11 cellular contexts compared by ENCODE assay signal in the genomic region with DNA sequence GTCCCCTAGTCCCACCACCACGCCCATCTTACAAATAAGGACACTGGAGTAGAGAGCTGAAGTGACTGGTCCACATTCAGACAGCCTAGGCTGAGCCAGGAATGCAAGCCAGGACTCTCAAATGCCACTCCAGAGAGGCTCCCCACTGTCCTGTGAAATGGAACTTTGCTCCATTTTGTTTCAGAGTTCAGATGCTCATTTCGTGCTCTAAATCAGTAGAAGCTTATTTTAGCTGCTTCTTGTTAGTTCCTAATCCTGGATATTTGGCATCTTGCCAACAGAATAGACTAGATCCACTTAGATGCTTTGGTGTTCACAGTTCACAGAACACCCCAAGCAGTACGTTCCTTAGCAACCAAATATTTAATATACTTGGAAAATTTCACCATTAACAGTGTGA. TPM values are rescaled to one million over a fixed set of nuclear protein-coding genes. Genes with fewer than 3 reads are reported as not detected.
DNase-seq lines count a peak whose midpoint lies in the region; ATAC-seq and TF ChIP-seq lines count a peak whose summit lies in the region.
"Had no signal": no experiment of that assay in that cellular context is flagged by ENCODE, and none has a peak within 500 bp of the region (broad histone marks: within the 10 kb centered on the region; RNA-seq: fewer than 3 reads in every experiment).

No MANE protein-coding gene starts in this region.

- no peak for DNase-seq in CD4-positive, CD25-positive, alpha-beta regulatory T cell
- DNase-seq in NCI-H69 (lab: John Stamatoyannopoulos, UW) (peak; percentile 3), fibroblast of peridontal ligament (ENCODE audit: extremely low read depth) (peak; percentile 64), neural progenitor cell (ENCODE audit: low spot score) (peak; percentile 35), LoVo (ENCODE audit: low spot score) (no peak)
- DNase-seq in activated naive CD8-positive, alpha-beta T cell treated with anti-CD3 and anti-CD28 coated beads, Interleukin-2, amount 50 U/mL, for 24 hours: no peak
- DNase-seq: activated naive CD4-positive, alpha-beta T cell; DND-41 had no signal

- no peaks in the 10 kb centered on the region for H3F3A ChIP-seq in neural progenitor cell (ENCODE audit: low read depth)

- H3K4me2 ChIP-seq in neural progenitor cell: no peak overlapping the region

- H3K36me3 Mint-ChIP-seq in CD4-positive, CD25-positive, alpha-beta regulatory T cell: peaks cover 32% of the 10 kb centered on the region
- H3K36me3 Mint-ChIP-seq in neural progenitor cell: peaks cover 21% of the 10 kb centered on the region
- peaks cover 37% of the 10 kb centered on the region for H3K36me3 Mint-ChIP-seq in activated naive CD8-positive, alpha-beta T cell treated with anti-CD3 and anti-CD28 coated beads, Interleukin-2, amount 50 U/mL, for 24 hours (ENCODE audit: low read depth)

- H3K27ac ChIP-seq in CD4-positive, CD25-positive, alpha-beta regulatory T cell (ENCODE audit: insufficient read depth, low read length, poor library complexity, severe bottlenecking): no peak overlapping the region
- H3K27ac ChIP-seq in neural progenitor cell: no peak overlapping the region

- H3K4me3 Mint-ChIP-seq in CD4-positive, CD25-positive, alpha-beta regulatory T cell: no peak overlapping the region
- H3K4me3 Mint-ChIP-seq in neural progenitor cell: no peak overlapping the region
- H3K4me3 Mint-ChIP-seq in activated naive CD8-positive, alpha-beta T cell treated with anti-CD3 and anti-CD28 coated beads, Interleukin-2, amount 50 U/mL, for 24 hours: no peak overlapping the region
- H3K4me3 Mint-ChIP-seq: natural killer cell treated with Interleukin-12 subunit alpha and Interleukin-12 subunit beta and Interleukin-15 and Interleukin-18, amount 100 ng/mL, for 72 hours had no signal

- no peaks in the 10 kb centered on the region for H3K9me3 Mint-ChIP-seq in CD4-positive, CD25-positive, alpha-beta regulatory T cell
- H3K9me3 Mint-ChIP-seq in neural progenitor cell: no peaks in the 10 kb centered on the region
- no peaks in the 10 kb centered on the region for H3K9me3 Mint-ChIP-seq in activated naive CD8-positive, alpha-beta T cell treated with anti-CD3 and anti-CD28 coated beads, Interleukin-2, amount 50 U/mL, for 24 hours
- H3K9me3 Mint-ChIP-seq: natural killer cell treated with Interleukin-12 subunit alpha and Interleukin-12 subunit beta and Interleukin-15 and Interleukin-18, amount 100 ng/mL, for 72 hours had no signal

- no peaks in the 10 kb centered on the region for H3K79me2 ChIP-seq in neural progenitor cell (ENCODE audit: low read depth)

- H3K4me3 ChIP-seq in CD4-positive, CD25-positive, alpha-beta regulatory T cell (ENCODE audit: low read depth, low read length): no peak overlapping the region
- H3K4me3 ChIP-seq in neural progenitor cell: no peak overlapping the region

- H3K9ac ChIP-seq in neural progenitor cell: no peak overlapping the region

- H3K36me3 ChIP-seq in CD4-positive, CD25-positive, alpha-beta regulatory T cell (ENCODE audit: control insufficient read depth, insufficient read depth, low read length): peaks cover 39% of the 10 kb centered on the region
- H3K36me3 ChIP-seq in neural progenitor cell: peaks cover 12% of the 10 kb centered on the region

- no peak overlapping the region for H2AFZ ChIP-seq in neural progenitor cell (replicated peaks)

- no peaks in the 10 kb centered on the region for H3K9me3 ChIP-seq in CD4-positive, CD25-positive, alpha-beta regulatory T cell (ENCODE audit: control insufficient read depth in 2 of 2, low read length in 2 of 2)
- H3K9me3 ChIP-seq in neural progenitor cell (ENCODE audit: low read depth): no peaks in the 10 kb centered on the region

- ATAC-seq in CD4-positive, CD25-positive, alpha-beta regulatory T cell (ENCODE audit: low read depth in 2 of 2): no peak
- ATAC-seq in GM18868 (IDR thresholded peaks at IDR 0.05; ENCODE audit: unreplicated experiment) (no peak), HG02938 (IDR thresholded peaks at IDR 0.05; ENCODE audit: unreplicated experiment) (no peak)
- ATAC-seq in activated naive CD8-positive, alpha-beta T cell treated with anti-CD3 and anti-CD28 coated beads, Interleukin-2, amount 50 U/mL, for 24 hours: no peak
- ATAC-seq: natural killer cell treated with Interleukin-12 subunit alpha and Interleukin-12 subunit beta and Interleukin-15 and Interleukin-18, amount 100 ng/mL, for 72 hours had no signal

- no peaks in the 10 kb centered on the region for H3K27me3 Mint-ChIP-seq in CD4-positive, CD25-positive, alpha-beta regulatory T cell
- H3K27me3 Mint-ChIP-seq in neural progenitor cell (ENCODE audit: insufficient read depth, low read depth): no peaks in the 10 kb centered on the region
- no peaks in the 10 kb centered on the region for H3K27me3 Mint-ChIP-seq in activated naive CD8-positive, alpha-beta T cell treated with anti-CD3 and anti-CD28 coated beads, Interleukin-2, amount 50 U/mL, for 24 hours
- H3K27me3 Mint-ChIP-seq: natural killer cell treated with Interleukin-12 subunit alpha and Interleukin-12 subunit beta and Interleukin-15 and Interleukin-18, amount 100 ng/mL, for 72 hours had no signal

- H3K4me1 ChIP-seq in CD4-positive, CD25-positive, alpha-beta regulatory T cell (ENCODE audit: control insufficient read depth, insufficient read depth, low read length, poor library complexity, severe bottlenecking): no peaks in the 10 kb centered on the region
- H3K4me1 ChIP-seq in neural progenitor cell: peaks cover 7% of the 10 kb centered on the region

- H3K27me3 ChIP-seq in CD4-positive, CD25-positive, alpha-beta regulatory T cell (ENCODE audit: control insufficient read depth, insufficient read depth, low read length): no peaks in the 10 kb centered on the region
- no peaks in the 10 kb centered on the region for H3K27me3 ChIP-seq in neural progenitor cell

- H3K27ac Mint-ChIP-seq in CD4-positive, CD25-positive, alpha-beta regulatory T cell: peak overlapping the region in 2 of 3 donors; percentile 41 to 61
- no peak overlapping the region for H3K27ac Mint-ChIP-seq in neural progenitor cell
- H3K27ac Mint-ChIP-seq in activated naive CD8-positive, alpha-beta T cell treated with anti-CD3 and anti-CD28 coated beads, Interleukin-2, amount 50 U/mL, for 24 hours: no peak overlapping the region
- H3K27ac Mint-ChIP-seq: natural killer cell treated with Interleukin-12 subunit alpha and Interleukin-12 subunit beta and Interleukin-15 and Interleukin-18, amount 100 ng/mL, for 72 hours had no signal

- TF ChIP-seq CTCF in neural progenitor cell (IDR thresholded peaks at IDR 0.05): no peak

- H3K4me1 Mint-ChIP-seq in CD4-positive, CD25-positive, alpha-beta regulatory T cell: peaks cover 0 to 3% (median 0%) of the 10 kb centered on the region in 4 donors
- H3K4me1 Mint-ChIP-seq in neural progenitor cell: peaks cover 11% of the 10 kb centered on the region
- H3K4me1 Mint-ChIP-seq in activated naive CD8-positive, alpha-beta T cell treated with anti-CD3 and anti-CD28 coated beads, Interleukin-2, amount 50 U/mL, for 24 hours: no peaks in the 10 kb centered on the region

- no peaks in the 10 kb centered on the region for H4K20me1 ChIP-seq in neural progenitor cell (ENCODE audit: low read depth)

RNA-seq across cellular contexts. Expression of a gene that starts 7.4 kb away (rescaled TPM):
- total RNA-seq in CD4-positive, CD25-positive, alpha-beta regulatory T cell: 0.59 TPM
- under 1 TPM in 1 of 4 donors, not detected in 3; 0.14 TPM for polyA plus RNA-seq in CD4-positive, CD25-positive, alpha-beta regulatory T cell
- not detected in 2 replicates for total RNA-seq in neural progenitor cell (ENCODE audit: low replicate concordance)

RNA-seq across cellular contexts. Expression of a gene that starts 48.7 kb away (rescaled TPM):
- 52.3 TPM for total RNA-seq in CD4-positive, CD25-positive, alpha-beta regulatory T cell
- 10 to 100 TPM; 12.8 to 16.3 (median 13.3) TPM for polyA plus RNA-seq in CD4-positive, CD25-positive, alpha-beta regulatory T cell
- total RNA-seq in neural progenitor cell (ENCODE audit: low replicate concordance): 52.9 and 63.4 TPM in 2 replicates

RNA-seq across cellular contexts. Expression of a gene that starts 54.8 kb away (rescaled TPM):
- 22.3 TPM for total RNA-seq in CD4-positive, CD25-positive, alpha-beta regulatory T cell
- 10 to 100 TPM; 57.4 to 72.6 (median 64.6) TPM for polyA plus RNA-seq in CD4-positive, CD25-positive, alpha-beta regulatory T cell
- 76.3 and 82.2 TPM in 2 replicates for total RNA-seq in neural progenitor cell (ENCODE audit: low replicate concordance)

RNA-seq across cellular contexts. Expression of a gene that starts 55.1 kb away (rescaled TPM):
- total RNA-seq in CD4-positive, CD25-positive, alpha-beta regulatory T cell: 34.0 TPM
- polyA plus RNA-seq in CD4-positive, CD25-positive, alpha-beta regulatory T cell: 10 to 100 TPM; 75.8 to 89.9 (median 79.7) TPM
- 76.5 and 122 TPM in 2 replicates for total RNA-seq in neural progenitor cell (ENCODE audit: low replicate concordance)

Comparison
In these comparisons a context has a peak if more than half of its experiments do, and no peak if none do; other contexts are left out.
1. DNase-seq: peak in NCI-H69 (single experiment), fibroblast of peridontal ligament (single experiment) and neural progenitor cell (single experiment); none in CD4-positive, CD25-positive, alpha-beta regulatory T cell (0 of 3), activated naive CD8-positive, alpha-beta T cell treated with anti-CD3 and anti-CD28 coated beads, Interleukin-2, amount 50 U/mL, for 24 hours (single experiment) and LoVo (single experiment).
2. H3K27ac Mint-ChIP-seq: peak in CD4-positive, CD25-positive, alpha-beta regulatory T cell (2 of 3); none in neural progenitor cell (single experiment) and activated naive CD8-positive, alpha-beta T cell treated with anti-CD3 and anti-CD28 coated beads, Interleukin-2, amount 50 U/mL, for 24 hours (single experiment).